ENCODE assay signal across 8 cellular contexts in the genomic region with DNA sequence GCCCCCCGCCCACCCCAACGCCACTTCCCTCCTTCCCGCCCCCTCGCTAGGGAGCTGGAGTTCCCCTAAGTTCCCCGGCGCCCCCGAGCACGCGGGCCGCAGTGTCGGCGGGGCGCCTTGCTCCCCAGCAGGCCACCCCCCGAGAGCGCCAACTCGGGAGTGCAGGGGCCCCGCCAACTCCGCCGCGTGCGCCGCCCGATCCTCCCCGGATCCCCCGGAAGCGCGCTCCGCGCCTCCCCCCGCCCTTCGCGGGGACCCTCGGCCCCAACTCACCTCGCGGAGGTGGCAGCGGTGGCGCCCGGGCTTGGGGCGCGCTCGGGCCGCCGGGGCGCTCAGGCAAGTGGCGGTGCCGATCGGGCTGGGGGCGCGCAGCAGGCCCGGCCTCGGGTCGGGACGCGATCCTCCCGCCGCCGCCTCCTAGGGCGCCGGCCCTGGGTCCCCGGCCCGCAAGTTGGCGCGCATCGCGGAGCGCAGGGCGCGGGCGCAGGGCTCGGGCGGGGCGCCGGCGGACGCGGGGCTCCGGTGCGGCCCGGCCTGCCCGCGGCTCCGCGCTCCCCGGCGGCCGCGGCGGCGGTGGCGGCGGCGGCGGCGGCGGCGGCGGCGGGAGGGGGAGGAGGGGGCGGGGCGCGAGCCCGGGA. TPM values are rescaled to one million over a fixed set of nuclear protein-coding genes. Genes with fewer than 3 reads are reported as not detected.
DNase-seq lines count a peak whose midpoint lies in the region; FAIRE-seq and TF ChIP-seq lines count a peak whose summit lies in the region.

TSS of gene NCOR2 (minus strand) at position 578 of the 638 bp plus-strand sequence. CDS start 72,361 bp downstream, outside the sequence.

- H3K36me3 Mint-ChIP-seq in neural crest cell (ENCODE audit: low read depth) = no peaks in the 10 kb centered on the region

- intact Hi-C loops in esophagus muscularis mucosa (cut with DNase I) (no loop called here), thyroid gland (cut with DNase I) (loop anchor here (5.0 kb wide), 2 partner anchors 45 to 200 kb away; no protein-coding TSS in a partner anchor)

- H3K9me3 ChIP-seq in esophagus muscularis mucosa = no peaks in the 10 kb centered on the region
- no peaks in the 10 kb centered on the region for H3K9me3 ChIP-seq in thyroid gland

- H3K4me3 ChIP-seq in GM08714 (ENCODE audit: low read length) (peak within 1 kb of the TSS; percentile 94), esophagus muscularis mucosa (peak within 1 kb of the TSS; percentile 79 to 96 (median 88)), thyroid gland (replicated peaks in 1 of 3) (peak within 1 kb of the TSS; percentile 63 to 91 (median 86))

- H3K27me3 ChIP-seq in esophagus muscularis mucosa (no peaks in the 10 kb centered on the region), thyroid gland (no peaks in the 10 kb centered on the region)

- TF ChIP-seq EP300 in esophagus muscularis mucosa (IDR thresholded peaks at IDR 0.05) = no peak

- peak within 1 kb of the TSS; percentile 92 to 99 (median 97) for H3K27ac ChIP-seq in esophagus muscularis mucosa (replicated peaks in 1 of 4)
- H3K27ac ChIP-seq in thyroid gland = peak within 1 kb of the TSS; percentile 91 to 95 (median 95)

- H3K36me3 ChIP-seq in esophagus muscularis mucosa = no peaks in the 10 kb centered on the region
- H3K36me3 ChIP-seq in thyroid gland = no peaks in the 10 kb centered on the region

- no peak for FAIRE-seq in H54 (lab: Jason Lieb, UNC)

- peak within 1 kb of the TSS; percentile 89 for H3K4me3 Mint-ChIP-seq in neural crest cell

- peak; percentile 51; the same call in 1 of the 2 replicates for TF ChIP-seq POLR2A in H54 (IDR thresholded peaks at IDR 0.05; ENCODE audit: low read depth, low read length)
- no peak for TF ChIP-seq POLR2A in esophagus muscularis mucosa (IDR thresholded peaks at IDR 0.05; ENCODE audit: low read depth)
- peak in 1 of 2 donors; percentile 48 for TF ChIP-seq POLR2A in thyroid gland (IDR thresholded peaks at IDR 0.05)

- peaks cover 39% of the 10 kb centered on the region for H3K4me1 Mint-ChIP-seq in neural crest cell

- H3K4me1 ChIP-seq in esophagus muscularis mucosa (peaks cover 55 to 65% (median 60%) of the 10 kb centered on the region in 4 donors), thyroid gland (peaks cover 45 to 46% of the 10 kb centered on the region in 2 donors)

- peaks cover 7% of the 10 kb centered on the region for H3K27me3 Mint-ChIP-seq in neural crest cell (ENCODE audit: low read depth)

- WGBS in esophagus muscularis mucosa = no CpG with 5 or more reads among the region's 102 CpGs
- 0% methylated on average over 2 to 6 of the region's 102 CpGs for WGBS in thyroid gland, 2 donors

- no peaks in the 10 kb centered on the region for H3K9me3 Mint-ChIP-seq in neural crest cell

- peak; percentile 58 for DNase-seq in H54 (ENCODE audit: insufficient read length, low spot score)
- peak; percentile 17 for DNase-seq in NCI-H1105 (lab: John Stamatoyannopoulos, UW)
- peak; percentile 36 for DNase-seq in activated T-cell treated with anti-CD3 and anti-CD28 coated beads for 4 hours
- DNase-seq in esophagus muscularis mucosa (ENCODE audit: extremely low spot score) = no peak
- DNase-seq in neural crest cell (ENCODE audit: low read depth, low spot score) = peak; percentile 39
- peak; percentile 29 to 34 for DNase-seq in thyroid gland
- no peak for DNase-seq in inferior parietal cortex (ENCODE audit: extremely low spot score)

- TF ChIP-seq CTCF in esophagus muscularis mucosa (IDR thresholded peaks at IDR 0.05) (no peak), neural crest cell (conservative IDR thresholded peaks at IDR 0.05) (peak; percentile 31), thyroid gland (IDR thresholded peaks at IDR 0.05) (peak in 1 of 6 experiments; percentile 10)

- H3K27ac Mint-ChIP-seq in neural crest cell (ENCODE audit: unreplicated experiment) = no peak within 1 kb of the TSS

RNA-seq across cellular contexts. Expression of gene NCOR2, which starts in this region (rescaled TPM):
- 100 to 1,000 TPM; 107 to 188 (median 131) TPM for total RNA-seq in esophagus muscularis mucosa
- total RNA-seq in neural crest cell = 143 and 144 TPM in 2 replicates
- total RNA-seq in thyroid gland = 100 to 1,000 TPM in 2 of 4 donors, 10 to 100 TPM in 2; 45.3 to 178 (median 99.9) TPM

Comparison
In these comparisons a context has a peak if more than half of its experiments do, and no peak if none do; other contexts are left out.
1. DNase-seq: peak in H54 (single experiment), NCI-H1105 (single experiment), activated T-cell treated with anti-CD3 and anti-CD28 coated beads for 4 hours (single experiment), neural crest cell (single experiment) and thyroid gland (2 of 2); none in esophagus muscularis mucosa (single experiment) and inferior parietal cortex (single experiment).
2. Peak in every context shown above with its lines, with median percentiles within 50 percentile points of each other: H3K4me3 ChIP-seq.